ENCODE assay signal across 22 cellular contexts in genomic region chr14:29043751-29044150, GRCh38.
"Had no signal": no experiment of that assay in that cellular context is flagged by ENCODE, and none has a peak within 500 bp of the region (broad histone marks: within the 10 kb centered on the region; RNA-seq: fewer than 3 reads in every experiment).

No MANE protein-coding gene starts in this region.

- H3K27ac ChIP-seq: RWPE1 had no signal

- H3K36me3 ChIP-seq: MG63 had no signal

- H3K9ac ChIP-seq: SK-N-SH had no signal

- ATAC-seq: Panc1, PC-3, T-cell had no signal

- H3K9me3 ChIP-seq: MG63, SK-N-SH had no signal

- DNase-seq: Karpas-422; KBM-7; MG63; NCI-H1092; NCI-H1105 treated with DMSO at 0.1 percent for 48 hours; NCI-H1417 treated with DMSO at 0.1 percent for 48 hours; NCI-H146; NCI-H1694 treated with DMSO at 0.1 percent for 48 hours; NCI-H1930; NCI-H2081; NCI-H345; NCI-H446 treated with DMSO at 0.1 percent for 48 hours; NCI-H510A treated with DMSO at 0.1 percent for 48 hours; NCI-H526; NK-92 treated with Interleukin-12 subunit alpha and Interleukin-12 subunit beta, amount 100 ng/mL, for 24 hours; PC-3; SHP77; SK-N-SH; SW 1271; T-cell had no signal

- H3K9me2 ChIP-seq: SK-N-SH had no signal

- H3K27me3 ChIP-seq: MG63 had no signal

- H3K4me3 ChIP-seq: MG63 had no signal

- H3K4me2 ChIP-seq: SK-N-SH had no signal
